ENCODE assay signal across 8 cellular contexts in the genomic region with DNA sequence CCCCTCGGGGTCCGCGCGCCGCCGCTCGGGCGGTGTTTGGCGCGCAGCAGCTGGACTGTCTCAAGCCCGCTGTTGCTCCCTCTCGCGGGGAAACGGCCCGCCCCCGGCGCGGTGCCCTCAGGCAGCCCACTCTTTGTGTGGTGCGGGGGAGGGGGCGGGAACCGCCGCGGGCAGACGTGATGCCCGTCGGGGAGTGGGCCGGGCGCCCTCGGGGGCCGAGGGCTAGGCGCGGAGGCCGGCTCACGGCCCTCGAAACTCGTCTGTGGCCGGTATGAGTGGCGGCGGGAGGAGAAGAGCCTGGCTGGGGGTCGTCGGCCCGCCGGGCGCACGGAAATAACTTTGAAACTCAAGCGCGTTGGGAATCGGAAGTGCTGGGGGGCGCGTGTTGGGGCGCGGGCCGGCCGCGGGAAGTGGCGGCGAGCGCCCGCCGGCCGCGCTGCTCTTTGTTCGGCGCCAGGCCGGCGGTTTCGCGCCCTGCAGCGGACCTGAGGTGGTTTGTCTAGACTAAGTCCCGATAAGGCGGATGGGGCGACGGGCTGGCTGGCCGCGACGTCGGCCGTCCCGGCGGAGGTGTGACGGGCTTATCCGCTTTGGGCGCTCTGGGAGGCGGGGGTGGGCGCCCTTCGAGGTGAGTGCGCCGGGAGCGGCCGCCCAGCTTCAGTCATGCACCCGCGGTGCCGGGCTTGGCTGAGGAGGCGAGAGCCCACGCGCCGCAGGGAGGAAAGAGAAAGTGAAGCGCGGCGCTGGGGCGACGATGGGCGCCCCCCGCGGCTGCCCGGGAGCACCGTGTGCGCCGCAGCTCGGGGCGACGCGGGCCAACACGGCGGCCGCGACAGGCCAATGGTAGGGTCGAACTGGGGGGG. TPM values are rescaled to one million over a fixed set of nuclear protein-coding genes. Genes with fewer than 3 reads are reported as not detected.
DNase-seq lines count a peak whose midpoint lies in the region; ATAC-seq and TF ChIP-seq lines count a peak whose summit lies in the region.

No MANE protein-coding gene starts in this region.

- peaks cover 44% of the 10 kb centered on the region for H3K4me1 ChIP-seq in DOHH2 (ENCODE audit: control insufficient read depth, low read length)

- no peaks in the 10 kb centered on the region for H3K27me3 Mint-ChIP-seq in activated T-helper 17 cell treated with anti-CD3 and anti-CD28 coated beads, Interleukin-2, amount 50 U/mL, for 72 hours

- H3K27ac Mint-ChIP-seq in activated T-helper 17 cell treated with anti-CD3 and anti-CD28 coated beads, Interleukin-2, amount 50 U/mL, for 72 hours: peak overlapping the region; percentile 100

- no peaks in the 10 kb centered on the region for H3K9me2 ChIP-seq in DOHH2 (replicated peaks; ENCODE audit: control insufficient read depth, low read length)

- H3K9me3 ChIP-seq in DOHH2 (ENCODE audit: control insufficient read depth, insufficient read depth, low read length): no peaks in the 10 kb centered on the region

- intact Hi-C loops in posterior vena cava (cut with DNase I): no loop called here

- H3K36me3 Mint-ChIP-seq in activated T-helper 17 cell treated with anti-CD3 and anti-CD28 coated beads, Interleukin-2, amount 50 U/mL, for 72 hours (ENCODE audit: low read depth): peaks cover 60% of the 10 kb centered on the region

- DNase-seq in NCI-H2227 (lab: John Stamatoyannopoulos, UW; ENCODE audit: unreplicated experiment) (peak; percentile 71), fibroblast of villous mesenchyme (ENCODE audit: low read depth) (peak; percentile 47), posterior vena cava (ENCODE audit: low spot score) (peak; percentile 87), NCI-H510A treated with DMSO at 0.1 percent for 48 hours (lab: John Stamatoyannopoulos, UW) (no peak)

- peak overlapping the region; percentile 97 for H3K27ac ChIP-seq in DOHH2 (ENCODE audit: low read depth, low read length)

- peak overlapping the region; percentile 90 for H3K4me3 Mint-ChIP-seq in activated T-helper 17 cell treated with anti-CD3 and anti-CD28 coated beads, Interleukin-2, amount 50 U/mL, for 72 hours

- H3K36me3 ChIP-seq in DOHH2 (ENCODE audit: control insufficient read depth, low read length): peaks cover 64% of the 10 kb centered on the region

- peak; percentile 48 for TF ChIP-seq CTCF in DOHH2 (IDR thresholded peaks at IDR 0.05; ENCODE audit: low read depth, low read length, poor library complexity, severe bottlenecking)
- no peak for TF ChIP-seq CTCF in fibroblast of villous mesenchyme (IDR thresholded peaks at IDR 0.05; ENCODE audit: insufficient read depth, low read depth, low read length)

- H3K27me3 ChIP-seq in DOHH2 (ENCODE audit: control insufficient read depth, low read length): no peaks in the 10 kb centered on the region

- ATAC-seq in activated T-helper 17 cell treated with anti-CD3 and anti-CD28 coated beads, Interleukin-2, amount 50 U/mL, for 72 hours (replicated peaks): no peak
- ATAC-seq in HG02852 (IDR thresholded peaks at IDR 0.05; ENCODE audit: unreplicated experiment): no peak
- no peak for ATAC-seq in HG02885 (IDR thresholded peaks at IDR 0.05; ENCODE audit: poor library complexity, unreplicated experiment)

- peaks cover 18% of the 10 kb centered on the region for H4K20me1 ChIP-seq in DOHH2 (ENCODE audit: control insufficient read depth, insufficient read depth, low read depth, low read length)

- H3K4me3 ChIP-seq in DOHH2 (ENCODE audit: low read length) (peak overlapping the region; percentile 95), fibroblast of villous mesenchyme (ENCODE audit: low read depth, low read length) (peak overlapping the region; percentile 81)

- peaks cover 43% of the 10 kb centered on the region for H3F3A ChIP-seq in DOHH2 (ENCODE audit: control insufficient read depth, insufficient read depth)

- peaks cover 68% of the 10 kb centered on the region for H3K79me2 ChIP-seq in DOHH2 (ENCODE audit: control insufficient read depth, low read length)

- peak overlapping the region; percentile 73 for H3K4me2 ChIP-seq in DOHH2 (ENCODE audit: low read length)

- no peaks in the 10 kb centered on the region for H3K9me3 Mint-ChIP-seq in activated T-helper 17 cell treated with anti-CD3 and anti-CD28 coated beads, Interleukin-2, amount 50 U/mL, for 72 hours

- peaks cover 25% of the 10 kb centered on the region for H3K4me1 Mint-ChIP-seq in activated T-helper 17 cell treated with anti-CD3 and anti-CD28 coated beads, Interleukin-2, amount 50 U/mL, for 72 hours

RNA-seq across cellular contexts. Expression of gene PTMA, which starts 0.7 kb away (rescaled TPM):
- total RNA-seq in activated T-helper 17 cell treated with anti-CD3 and anti-CD28 coated beads, Interleukin-2, amount 50 U/mL, for 72 hours: 1,000 to 10,000 TPM; 1,439 to 1,845 TPM
- 598 and 694 TPM in 2 replicates for total RNA-seq in fibroblast of villous mesenchyme
- 100 to 1,000 TPM; 772 to 863 TPM for total RNA-seq in posterior vena cava
